In genomic region chr18:7122376-7122775, GRCh38 we compare ENCODE assay signal across 16 cellular contexts. TPM values are rescaled to one million over a fixed set of nuclear protein-coding genes. Genes with fewer than 3 reads are reported as not detected.
A peak's percentile ranks its signal among the peaks of the same experiment; 100 is the strongest.
DNase-seq lines count a peak whose midpoint lies in the region; ATAC-seq, FAIRE-seq and TF ChIP-seq lines count a peak whose summit lies in the region.
"Had no signal": no experiment of that assay in that cellular context is flagged by ENCODE, and none has a peak within 500 bp of the region (broad histone marks: within the 10 kb centered on the region; RNA-seq: fewer than 3 reads in every experiment).

No MANE protein-coding gene starts in this region.

- POLR2A ChIA-PET in H1 (lab: Charles Lee; ENCODE audit: partially characterized antibody): no interaction called here

- H3K4me1 Mint-ChIP-seq in nephron progenitor cell (peaks cover 3% of the 10 kb centered on the region), glutamatergic neuron (ENCODE audit: low read depth, unreplicated experiment) (no peaks in the 10 kb centered on the region)
- H3K4me1 Mint-ChIP-seq: CD4-positive, alpha-beta memory T cell had no signal

- H3K4me3 ChIP-seq in H1 (ENCODE audit: extremely low read depth in 1 of 4, insufficient read depth in 2 of 4, low read depth in 3 of 4, low read length in 4 of 4): no peak overlapping the region
- H3K4me3 ChIP-seq in neuronal stem cell (ENCODE audit: low read length in 2 of 2): no peak overlapping the region
- H3K4me3 ChIP-seq: GM23248 had no signal

- H2AK5ac ChIP-seq in H1 (ENCODE audit: low read depth, low read length) (no peak overlapping the region), neuronal stem cell (ENCODE audit: low read depth, low read length) (no peak overlapping the region)

- no peak overlapping the region for H2BK120ac ChIP-seq in H1 (replicated peaks; ENCODE audit: low read depth, low read length)
- no peak overlapping the region for H2BK120ac ChIP-seq in neuronal stem cell (ENCODE audit: low read depth, low read length)

- H2AFZ ChIP-seq in H1 (ENCODE audit: low read length) (no peak overlapping the region), neuronal stem cell (ENCODE audit: low read length) (no peak overlapping the region)
- H2AFZ ChIP-seq: GM23248 had no signal

- H3K14ac ChIP-seq in H1 (ENCODE audit: insufficient read length) (no peak overlapping the region), neuronal stem cell (ENCODE audit: low read length) (no peak overlapping the region)

- H3K56ac ChIP-seq in H1 (replicated peaks; ENCODE audit: insufficient read length, low read depth, low read length): no peak overlapping the region

- H3K23ac ChIP-seq in H1 (ENCODE audit: insufficient read length) (no peak overlapping the region), neuronal stem cell (ENCODE audit: low read depth, low read length, poor library complexity) (no peak overlapping the region)

- no peak overlapping the region for H4K5ac ChIP-seq in H1 (ENCODE audit: insufficient read length, low read depth, low read length)

- no peak for TF ChIP-seq RAD21 in H1 (IDR thresholded peaks at IDR 0.05 in 1 of 2, conservative IDR thresholded peaks at IDR 0.05 in 1 of 2; ENCODE audit: low read depth in 2 of 2, low read length in 2 of 2)

- no peaks in the 10 kb centered on the region for H3K79me1 ChIP-seq in H1 (ENCODE audit: low read depth, low read length)
- H3K79me1 ChIP-seq in neuronal stem cell (ENCODE audit: low read depth, low read length): no peaks in the 10 kb centered on the region

- no peak overlapping the region for H4K8ac ChIP-seq in H1 (ENCODE audit: extremely low read depth, insufficient read depth, low read length)
- no peak overlapping the region for H4K8ac ChIP-seq in neuronal stem cell (ENCODE audit: low read depth, low read length)

- H4K91ac ChIP-seq in H1 (replicated peaks; ENCODE audit: insufficient read length, low read length) (no peak overlapping the region), neuronal stem cell (ENCODE audit: low read depth, low read length, poor library complexity) (no peak overlapping the region)

- no peak overlapping the region for H2BK5ac ChIP-seq in H1 (ENCODE audit: low read depth, low read length)
- no peak overlapping the region for H2BK5ac ChIP-seq in neuronal stem cell (ENCODE audit: low read length)

- H3K4ac ChIP-seq in H1 (replicated peaks; ENCODE audit: insufficient read length, low read depth, low read length) (no peak overlapping the region), neuronal stem cell (ENCODE audit: low read length) (no peak overlapping the region)

- no peaks in the 10 kb centered on the region for H3K79me2 ChIP-seq in H1 (ENCODE audit: control insufficient read depth in 1 of 2, insufficient read depth in 2 of 2, low read length in 2 of 2)

- no peaks in the 10 kb centered on the region for H4K20me1 ChIP-seq in H1 (replicated peaks in 1 of 2; ENCODE audit: control insufficient read depth in 1 of 2, insufficient read depth in 2 of 2, low read length in 2 of 2)

- H3K9ac ChIP-seq in H1 (replicated peaks in 1 of 4; ENCODE audit: extremely low read depth in 1 of 4, low read depth in 3 of 4, low read length in 3 of 4) (no peak overlapping the region), neuronal stem cell (ENCODE audit: low read depth, low read length, poor library complexity) (no peak overlapping the region)
- H3K9ac ChIP-seq: GM23248 had no signal

- FAIRE-seq in H1 (lab: Jason Lieb, UNC) (no peak), urothelium cell line (lab: Jason Lieb, UNC) (peak; percentile 48)
- FAIRE-seq: G401.6, GM12892 had no signal

- H3K9me3 Mint-ChIP-seq in nephron progenitor cell (no peaks in the 10 kb centered on the region), glutamatergic neuron (ENCODE audit: unreplicated experiment) (peaks cover 3% of the 10 kb centered on the region)
- H3K9me3 Mint-ChIP-seq: H9 had no signal

- H3K4me2 ChIP-seq in H1 (ENCODE audit: insufficient read depth in 1 of 2, low read depth in 2 of 2, low read length in 2 of 2) (no peak overlapping the region), neuronal stem cell (ENCODE audit: insufficient read depth, low read length, poor library complexity, severe bottlenecking) (no peak overlapping the region)

- H3K27me3 ChIP-seq in H1 (replicated peaks in 1 of 4; ENCODE audit: control insufficient read depth in 3 of 4, extremely low read depth in 1 of 4, insufficient read depth in 3 of 4, low read length in 3 of 4) (peaks cover 0 to 4% (median 0%) of the 10 kb centered on the region in 4 experiments; a peak in 1 of 7 replicates), neuronal stem cell (ENCODE audit: control insufficient read depth in 3 of 3, insufficient read depth in 3 of 3, low read depth in 1 of 3, low read length in 3 of 3) (peaks cover 0 to 5% (median 0%) of the 10 kb centered on the region in 3 experiments)

- no peaks in the 10 kb centered on the region; a peak in 1 of 4 replicates for H3K9me3 ChIP-seq in H1 (ENCODE audit: insufficient read depth in 2 of 2, low read depth in 1 of 2, low read length in 1 of 2)
- no peaks in the 10 kb centered on the region for H3K9me3 ChIP-seq in neuronal stem cell (replicated peaks in 1 of 2; ENCODE audit: control insufficient read depth in 2 of 2, insufficient read depth in 1 of 2, low read depth in 1 of 2, low read length in 2 of 2)

- ATAC-seq in HG03460 (IDR thresholded peaks at IDR 0.05; ENCODE audit: unreplicated experiment): no peak
- ATAC-seq: HCT116 had no signal

- no peak overlapping the region for H2BK20ac ChIP-seq in H1 (ENCODE audit: low read length)

- H2BK12ac ChIP-seq in H1 (ENCODE audit: low read depth, low read length) (no peak overlapping the region), neuronal stem cell (ENCODE audit: low read length) (no peak overlapping the region)

- H3K4me1 ChIP-seq in H1 (replicated peaks in 1 of 4; ENCODE audit: control insufficient read depth in 3 of 4, insufficient read depth in 4 of 4, low read length in 3 of 4) (no peaks in the 10 kb centered on the region), neuronal stem cell (ENCODE audit: control insufficient read depth in 2 of 2, insufficient read depth in 1 of 2, low read depth in 1 of 2, low read length in 2 of 2) (peaks cover 0 to 3% of the 10 kb centered on the region in 2 donors)

- TF ChIP-seq POLR2A in H1 (IDR thresholded peaks at IDR 0.05; ENCODE audit: control extremely low read depth in 1 of 2, low read depth in 2 of 2, low read length in 2 of 2): no peak

- H3K18ac ChIP-seq in H1 (ENCODE audit: extremely low read depth, low read length) (peak overlapping the region; percentile 42; the same call in 1 of the 2 replicates), neuronal stem cell (ENCODE audit: low read length) (no peak overlapping the region)

- H3K36me3 Mint-ChIP-seq in nephron progenitor cell (ENCODE audit: low read depth) (no peaks in the 10 kb centered on the region), glutamatergic neuron (ENCODE audit: unreplicated experiment) (no peaks in the 10 kb centered on the region)
- H3K36me3 Mint-ChIP-seq: CD4-positive, alpha-beta memory T cell had no signal

- no peak for TF ChIP-seq EP300 in H1 (IDR thresholded peaks at IDR 0.05; ENCODE audit: borderline replicate concordance in 1 of 2, low read depth in 2 of 2, low read length in 2 of 2)

- TF ChIP-seq CTCF in H1 (IDR thresholded peaks at IDR 0.05; ENCODE audit: control extremely low read depth in 1 of 3, insufficient read depth in 1 of 3, low read depth in 1 of 3, low read length in 3 of 3) (no peak), nephron progenitor cell (IDR thresholded peaks at IDR 0.05) (no peak), glutamatergic neuron (IDR thresholded peaks at IDR 0.05; ENCODE audit: partially characterized antibody, unreplicated experiment) (no peak)

- H3K23me2 ChIP-seq in H1 (ENCODE audit: low read depth, low read length): peaks cover 3% of the 10 kb centered on the region; the same call in 1 of the 2 replicates

- H3K4me3 Mint-ChIP-seq in nephron progenitor cell: no peak overlapping the region
- no peak overlapping the region for H3K4me3 Mint-ChIP-seq in glutamatergic neuron (ENCODE audit: unreplicated experiment)
- H3K4me3 Mint-ChIP-seq: CD4-positive, alpha-beta memory T cell; H9 had no signal

- CTCF ChIA-PET in H1 (lab: Charles Lee; ENCODE audit: partially characterized antibody): interaction anchor here (1.0 to 2.9 kb wide), 5 partner anchors 8 to 83 kb away, joined by 3 to 8 read pairs (median 3); no protein-coding TSS in a partner anchor

- H3K27ac ChIP-seq in H1 (ENCODE audit: low read depth, low read length) (no peak overlapping the region), neuronal stem cell (replicated peaks; ENCODE audit: low read length) (no peak overlapping the region)
- H3K27ac ChIP-seq: GM23248 had no signal

- H3K27me3 Mint-ChIP-seq in nephron progenitor cell (ENCODE audit: low read depth, poor library complexity) (peaks cover 9% of the 10 kb centered on the region), glutamatergic neuron (ENCODE audit: unreplicated experiment) (peaks cover 6% of the 10 kb centered on the region)

- H3K36me3 ChIP-seq in H1 (ENCODE audit: control insufficient read depth in 2 of 4, insufficient read depth in 4 of 4, low read length in 3 of 4): no peaks in the 10 kb centered on the region
- no peaks in the 10 kb centered on the region for H3K36me3 ChIP-seq in neuronal stem cell (replicated peaks in 1 of 2; ENCODE audit: control insufficient read depth in 2 of 2, insufficient read depth in 2 of 2, low read length in 2 of 2)

- 96% methylated on average over 4 of the region's 4 CpGs; no CpG with 5 or more reads in 1 of the 2 experiments for WGBS in H1 (ENCODE audit: extremely low coverage in 1 of 2, insufficient coverage in 1 of 2, insufficient read length in 1 of 2, insufficient replicate concordance in 2 of 2, low coverage in 1 of 2, low lambda C conversion rate in 2 of 2, missing lambda C conversion rate in 1 of 2), 2 experiments
- WGBS in neuronal stem cell (ENCODE audit: extremely low coverage in 2 of 2, insufficient read length in 2 of 2, insufficient replicate concordance in 1 of 2), 2 donors: no CpG with 5 or more reads among the region's 4 CpGs

- no peak overlapping the region for H2BK15ac ChIP-seq in H1 (ENCODE audit: low read length)
- H2BK15ac ChIP-seq in neuronal stem cell (ENCODE audit: low read length): no peak overlapping the region

- DNase-seq in H1 (ENCODE audit: low read depth in 1 of 2, low spot score in 2 of 2) (no peak), nephron progenitor cell (no peak), urothelium cell line (ENCODE audit: low spot score) (no peak), glutamatergic neuron (no peak), neuronal stem cell (ENCODE audit: low spot score) (no peak)
- DNase-seq: CD4-positive, alpha-beta memory T cell; COR-L47; DMS153; DND-41; GM23248; H9 had no signal

- peak overlapping the region; percentile 2 for H3K27ac Mint-ChIP-seq in nephron progenitor cell
- no peak overlapping the region for H3K27ac Mint-ChIP-seq in glutamatergic neuron (ENCODE audit: unreplicated experiment)
- H3K27ac Mint-ChIP-seq: CD4-positive, alpha-beta memory T cell; H9 had no signal

RNA-seq across cellular contexts. Expression of gene LAMA1, which starts 4.8 kb away (rescaled TPM):
- total RNA-seq in H1 (2021; fragmentation: NEBNext Ultra II Directional; extraction: Animal tissue kit (Norgen Biotek cat#: 25700)): 48.7 and 48.8 TPM in 2 replicates
- 24.8 and 30.4 TPM in 2 replicates for polyA plus RNA-seq in H1 (2011; rRNA removed)
- 30.7 TPM for polyA plus RNA-seq in H1 (2011; cell fraction: cytosol; rRNA removed)
- polyA plus RNA-seq in H1 (2011; cell fraction: nucleus; rRNA removed): 93.8 TPM
- 40.3 to 50.4 TPM (median 47.6 TPM) in 4 replicates for polyA plus RNA-seq in H1 (2012, experiment 1 of 2)
- polyA plus RNA-seq in H1 (2012, experiment 2 of 2): 4.7 TPM
- polyA plus RNA-seq in H1 (2013, experiment 1 of 2): 53.7 TPM
- 39.0 TPM for polyA plus RNA-seq in H1 (2013, experiment 2 of 2)
- polyA minus RNA-seq in H1 (2011; rRNA and poly(A)+ RNA removed): 83.6 and 118 TPM in 2 replicates
- 36.4 TPM for polyA minus RNA-seq in H1 (2011; cell fraction: cytosol; rRNA and poly(A)+ RNA removed)
- polyA minus RNA-seq in H1 (2011; cell fraction: nucleus; rRNA and poly(A)+ RNA removed): 65.3 TPM
- total RNA-seq in glutamatergic neuron (ENCODE audit: unreplicated experiment): 32.0 TPM
- 46.4 TPM for polyA plus RNA-seq in neuronal stem cell (2013, experiment 1 of 2)
- polyA plus RNA-seq in neuronal stem cell (2013, experiment 2 of 2): 44.9 TPM
- total RNA-seq: A673; CD4-positive, alpha-beta memory T cell had no signal
- polyA plus RNA-seq: CD4-positive, alpha-beta memory T cell had no signal
